In genomic region chr16:87174061-87174460, GRCh38 we compare ENCODE assay signal across 36 cellular contexts.
"Had no signal": no experiment of that assay in that cellular context is flagged by ENCODE, and none has a peak within 500 bp of the region (broad histone marks: within the 10 kb centered on the region; RNA-seq: fewer than 3 reads in every experiment).

No MANE protein-coding gene starts in this region.

- H3K4me3 Mint-ChIP-seq: activated B cell treated with CpG ODN at 0.5 μM for 24 hours; activated CD8-positive, alpha-beta T cell treated with anti-CD3 and anti-CD28 coated beads for 36 hours; activated naive CD4-positive, alpha-beta T cell treated with anti-CD3 and anti-CD28 coated beads, Interleukin-2, amount 50 U/mL, for 24 hours; activated naive CD8-positive, alpha-beta T cell treated with anti-CD3 and anti-CD28 coated beads for 36 hours; activated naive CD8-positive, alpha-beta T cell treated with anti-CD3 and anti-CD28 coated beads, Interleukin-2, amount 50 U/mL, for 24 hours; activated T-cell treated with anti-CD3 and anti-CD28 coated beads, Interleukin-2, amount 50 U/mL, for 4 hours; activated T-helper 17 cell treated with anti-CD3 and anti-CD28 coated beads, Interleukin-2, amount 50 U/mL, for 72 hours; brain; T-helper 17 cell; T-helper 2 cell treated with Interferon-gamma antibody and Interleukin-4, amounts not matched to agents 5 μg/mL and 100 μg/mL, for 36 hours had no signal

- DNase-seq: activated B cell treated with CpG ODN at 0.5 μM for 24 hours; activated CD4-positive, alpha-beta T cell treated with anti-CD3 and anti-CD28 coated beads for 48 hours; activated CD4-positive, alpha-beta T cell treated with anti-CD3 and anti-CD28 coated beads, Interleukin-2, amount 50 U/mL, for 1 hour; activated CD4-positive, alpha-beta T cell treated with anti-CD3 and anti-CD28 coated beads, Interleukin-2, amount 50 U/mL, for 48 hours; activated CD8-positive, alpha-beta memory T cell treated with anti-CD3 and anti-CD28 coated beads for 24 hours; activated CD8-positive, alpha-beta T cell treated with anti-CD3 and anti-CD28 coated beads for 36 hours; activated effector memory CD4-positive, alpha-beta T cell treated with Interleukin-2 at 50 U/mL for 16 hours; activated gamma-delta T cell treated with Interleukin-2 at 50 U/mL for 16 hours; activated naive CD4-positive, alpha-beta T cell treated with Interleukin-2 at 50 U/mL for 16 hours; activated naive CD8-positive, alpha-beta T cell treated with anti-CD3 and anti-CD28 coated beads for 36 hours; activated naive CD8-positive, alpha-beta T cell treated with anti-CD3 and anti-CD28 coated beads, Interleukin-2, amount 50 U/mL, for 24 hours; activated T-cell treated with anti-CD3 and anti-CD28 coated beads, Interleukin-2, amount 50 U/mL, for 4 hours; adrenal gland; amygdala; aorta; central memory CD4-positive, alpha-beta T cell; cerebellar nuclear complex; colonic mucosa; effector CD8-positive, alpha-beta T cell; esophagus squamous epithelium; foreskin melanocyte; T-helper 1 cell; T-helper 17 cell; T1000; WERI-Rb-1 had no signal

- H3K36me3 ChIP-seq: adrenal gland, breast epithelium, cardiac muscle cell, colonic mucosa, esophagus squamous epithelium, gastroesophageal sphincter, WERI-Rb-1 had no signal

- FAIRE-seq: endometrium, endothelial cell of umbilical vein had no signal

- H3K27ac ChIP-seq: adrenal gland, breast epithelium, cardiac muscle cell, colonic mucosa, epithelial cell of prostate, esophagus squamous epithelium, gastroesophageal sphincter, WERI-Rb-1 had no signal

- H3K27me3 ChIP-seq: adrenal gland, cardiac muscle cell, colonic mucosa had no signal

- H3K4me1 ChIP-seq: adrenal gland, breast epithelium, colonic mucosa had no signal

- H3K9me3 ChIP-seq: adrenal gland, breast epithelium, colonic mucosa, esophagus squamous epithelium, gastroesophageal sphincter had no signal

- H3K36me3 Mint-ChIP-seq: activated naive CD4-positive, alpha-beta T cell treated with anti-CD3 and anti-CD28 coated beads, Interleukin-2, amount 50 U/mL, for 24 hours; activated naive CD8-positive, alpha-beta T cell treated with anti-CD3 and anti-CD28 coated beads for 36 hours; brain had no signal

- H3K4me3 ChIP-seq: adrenal gland, breast epithelium, cardiac muscle cell, colonic mucosa, esophagus squamous epithelium, gastroesophageal sphincter had no signal

- ATAC-seq: activated CD4-positive, CD25-positive, alpha-beta regulatory T cell treated with anti-CD3 and anti-CD28 coated beads, Interleukin-2, amount 50 U/mL, for 24 hours; activated CD8-positive, alpha-beta T cell treated with anti-CD3 and anti-CD28 coated beads for 36 hours; activated naive CD8-positive, alpha-beta T cell treated with anti-CD3 and anti-CD28 coated beads, Interleukin-2, amount 50 U/mL, for 24 hours; activated T-cell treated with anti-CD3 and anti-CD28 coated beads, Interleukin-2, amount 50 U/mL, for 4 hours; activated T-helper 17 cell treated with anti-CD3 and anti-CD28 coated beads, Interleukin-2, amount 50 U/mL, for 72 hours; gastroesophageal sphincter; T-helper 17 cell had no signal

- H3K9me3 Mint-ChIP-seq: activated CD8-positive, alpha-beta T cell treated with anti-CD3 and anti-CD28 coated beads for 36 hours; activated naive CD4-positive, alpha-beta T cell treated with anti-CD3 and anti-CD28 coated beads, Interleukin-2, amount 50 U/mL, for 24 hours; activated naive CD8-positive, alpha-beta T cell treated with anti-CD3 and anti-CD28 coated beads for 36 hours; activated naive CD8-positive, alpha-beta T cell treated with anti-CD3 and anti-CD28 coated beads, Interleukin-2, amount 50 U/mL, for 24 hours; activated T-cell treated with anti-CD3 and anti-CD28 coated beads, Interleukin-2, amount 50 U/mL, for 4 hours; activated T-helper 17 cell treated with anti-CD3 and anti-CD28 coated beads, Interleukin-2, amount 50 U/mL, for 72 hours; T-helper 2 cell treated with Interferon-gamma antibody and Interleukin-4, amounts not matched to agents 5 μg/mL and 100 μg/mL, for 36 hours had no signal

- H3K4me1 Mint-ChIP-seq: activated B cell treated with CpG ODN at 0.5 μM for 24 hours; activated naive CD4-positive, alpha-beta T cell treated with anti-CD3 and anti-CD28 coated beads, Interleukin-2, amount 50 U/mL, for 24 hours; activated naive CD8-positive, alpha-beta T cell treated with anti-CD3 and anti-CD28 coated beads for 36 hours; activated naive CD8-positive, alpha-beta T cell treated with anti-CD3 and anti-CD28 coated beads, Interleukin-2, amount 50 U/mL, for 24 hours; activated T-helper 17 cell treated with anti-CD3 and anti-CD28 coated beads, Interleukin-2, amount 50 U/mL, for 72 hours; T-helper 17 cell had no signal

- H3K27ac Mint-ChIP-seq: activated B cell treated with CpG ODN at 0.5 μM for 24 hours; activated CD8-positive, alpha-beta T cell treated with anti-CD3 and anti-CD28 coated beads for 36 hours; activated naive CD4-positive, alpha-beta T cell treated with anti-CD3 and anti-CD28 coated beads, Interleukin-2, amount 50 U/mL, for 24 hours; activated naive CD8-positive, alpha-beta T cell treated with anti-CD3 and anti-CD28 coated beads for 36 hours; activated naive CD8-positive, alpha-beta T cell treated with anti-CD3 and anti-CD28 coated beads, Interleukin-2, amount 50 U/mL, for 24 hours; activated T-helper 17 cell treated with anti-CD3 and anti-CD28 coated beads, Interleukin-2, amount 50 U/mL, for 72 hours; brain; T-helper 17 cell; T-helper 2 cell treated with Interferon-gamma antibody and Interleukin-4, amounts not matched to agents 5 μg/mL and 100 μg/mL, for 36 hours had no signal
